12 cellular contexts compared by ENCODE assay signal in the genomic region with DNA sequence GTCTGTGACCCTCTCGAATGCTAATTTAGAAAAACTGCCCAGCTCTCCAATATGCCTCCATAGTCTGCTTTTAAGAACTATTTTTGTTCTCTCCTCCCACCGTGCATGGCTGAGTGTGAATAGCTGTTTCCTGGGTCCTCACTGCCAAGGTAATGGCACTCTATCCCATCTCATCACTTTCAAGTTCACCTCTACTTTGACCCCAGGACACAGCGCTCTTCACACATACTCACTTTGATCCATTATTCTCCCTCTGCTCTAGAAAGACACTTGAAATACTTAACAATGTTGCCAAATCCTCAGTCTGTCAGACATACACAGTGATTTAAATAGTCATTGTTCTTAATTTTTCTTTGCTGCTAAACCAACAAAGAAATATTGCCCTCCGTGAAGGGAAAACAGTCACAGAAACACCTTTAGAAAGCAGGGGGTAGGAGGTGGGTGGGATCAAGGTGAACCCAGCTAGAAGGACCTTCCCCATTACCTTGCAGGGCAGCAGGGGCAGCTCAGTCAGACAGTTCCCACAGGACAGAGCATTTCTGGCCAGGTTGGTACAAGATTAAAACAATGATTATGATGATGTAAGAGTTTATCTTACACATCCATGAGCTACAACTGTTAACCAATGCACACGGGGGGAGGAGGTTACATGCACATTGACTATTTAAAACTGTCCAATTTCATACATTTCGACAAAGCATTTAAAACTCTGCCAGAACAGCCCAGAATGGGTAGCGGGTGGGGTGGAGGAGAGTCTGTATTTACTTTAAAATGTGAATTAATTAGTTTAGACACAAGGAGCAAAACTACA. TPM values are rescaled to one million over a fixed set of nuclear protein-coding genes. Genes with fewer than 3 reads are reported as not detected.
DNase-seq lines count a peak whose midpoint lies in the region; ATAC-seq and TF ChIP-seq lines count a peak whose summit lies in the region.
"Had no signal": no experiment of that assay in that cellular context is flagged by ENCODE, and none has a peak within 500 bp of the region (broad histone marks: within the 10 kb centered on the region; RNA-seq: fewer than 3 reads in every experiment).

No MANE protein-coding gene starts in this region.

- 51 to 56% methylated on average over 7 of the region's 7 CpGs for WGBS in lower leg skin, 2 donors

- DNase-seq in adipocyte (ENCODE audit: low read depth) (no peak), lower leg skin (ENCODE audit: low spot score in 2 of 2) (no peak), NCI-H1092 (lab: John Stamatoyannopoulos, UW) (no peak), AG08396 (ENCODE audit: low spot score) (no peak)
- DNase-seq: activated gamma-delta T cell, thyroid gland had no signal

- H3K4me1 ChIP-seq in HUES6 (ENCODE audit: control insufficient read depth, insufficient read depth, low read length) = peaks cover 43% of the 10 kb centered on the region
- peaks cover 54% of the 10 kb centered on the region for H3K4me1 ChIP-seq in adipocyte (ENCODE audit: control insufficient read depth, insufficient read depth, low read length)

- H3K4me3 ChIP-seq in HUES6 (ENCODE audit: low read depth, low read length) (peak overlapping the region; percentile 75), adipocyte (ENCODE audit: low read length) (peak overlapping the region; percentile 97), iPS-11a (ENCODE audit: low read depth, low read length) (peak overlapping the region; percentile 56), skin epidermis (peak overlapping the region; percentile 40 to 69 (median 57)), lower leg skin (ENCODE audit: low read depth, poor library complexity, severe bottlenecking) (no peak overlapping the region)

- H3K36me3 ChIP-seq in HUES6 (ENCODE audit: control insufficient read depth, insufficient read depth, low read length) = no peaks in the 10 kb centered on the region
- peaks cover 3% of the 10 kb centered on the region for H3K36me3 ChIP-seq in adipocyte (ENCODE audit: control insufficient read depth, insufficient read depth, low read length, severe bottlenecking)
- H3K36me3 ChIP-seq: thyroid gland had no signal

- no peak for ATAC-seq in HG02852 (IDR thresholded peaks at IDR 0.05; ENCODE audit: unreplicated experiment)
- ATAC-seq: WTC11 had no signal

- H3K27ac ChIP-seq in HUES6 (ENCODE audit: low read depth, low read length) (no peak overlapping the region), skin epidermis (peak overlapping the region in 1 of 21 experiments; percentile 17)
- H3K27ac ChIP-seq: epithelial cell of prostate, thyroid gland had no signal

- TF ChIP-seq CTCF in lower leg skin (IDR thresholded peaks at IDR 0.05) = no peak

- H3K9me3 ChIP-seq in HUES6 (ENCODE audit: control insufficient read depth, insufficient read depth, low read depth, low read length) (no peaks in the 10 kb centered on the region), adipocyte (ENCODE audit: control insufficient read depth, low read length) (no peaks in the 10 kb centered on the region)
- H3K9me3 ChIP-seq: thyroid gland had no signal

- intact Hi-C loops in lower leg skin (cut with DNase I; ENCODE audit: low total_unique reads) = loop anchor here (10.0 kb wide), 2 partner anchors 170 to 280 kb away; no protein-coding TSS in a partner anchor

- H3K27me3 ChIP-seq in HUES6 (ENCODE audit: control insufficient read depth, insufficient read depth, low read length) (peaks cover 53% of the 10 kb centered on the region), adipocyte (replicated peaks; ENCODE audit: control insufficient read depth, insufficient read depth, low read length) (no peaks in the 10 kb centered on the region)
- H3K27me3 ChIP-seq: thyroid gland had no signal

- H3K9ac ChIP-seq in HUES6 (ENCODE audit: low read length) (no peak overlapping the region), adipocyte (ENCODE audit: low read length) (peak overlapping the region; percentile 91)

- no peak for TF ChIP-seq POLR2A in lower leg skin (IDR thresholded peaks at IDR 0.05)

RNA-seq across cellular contexts. Expression of a gene that starts 2.4 kb away (rescaled TPM):
- 10 to 100 TPM; 29.2 to 50.7 (median 43.2) TPM for total RNA-seq in lower leg skin
